Comparison of ENCODE assay signal across 14 cellular contexts in the genomic region with DNA sequence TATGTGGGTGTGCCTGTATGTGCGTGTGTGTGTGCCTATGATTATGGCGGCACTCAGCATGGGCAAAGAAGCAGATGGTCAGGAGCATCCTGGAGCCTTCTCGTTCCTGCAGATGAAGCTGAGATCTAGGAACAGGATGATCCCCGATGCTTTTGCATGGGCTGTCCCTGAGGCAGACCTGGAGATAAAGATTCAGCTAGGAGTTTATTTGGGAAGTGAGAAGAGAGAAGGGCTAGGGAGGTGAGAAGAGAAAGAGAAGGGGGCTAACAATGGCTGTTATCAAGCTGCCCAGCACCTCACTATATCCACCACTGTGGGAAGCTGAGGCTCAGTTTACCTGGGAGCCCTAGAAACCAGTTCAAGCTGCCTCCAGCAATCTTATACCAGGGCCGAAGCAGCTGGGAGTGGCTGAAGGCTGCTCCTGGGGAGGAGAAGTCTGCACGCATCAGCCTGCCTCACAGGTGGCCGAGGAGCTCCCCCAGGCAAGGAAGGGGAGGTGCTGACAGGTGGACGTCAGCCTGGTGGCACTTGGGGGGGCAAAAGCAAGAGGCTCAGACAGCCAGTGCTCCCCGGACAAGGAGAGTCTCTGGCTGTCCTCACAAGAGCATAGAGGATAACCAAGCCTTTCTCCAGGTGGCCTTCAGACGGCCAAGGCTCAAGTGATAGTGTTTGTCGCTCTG.
DNase-seq lines count a peak whose midpoint lies in the region; ATAC-seq and TF ChIP-seq lines count a peak whose summit lies in the region.
"Had no signal": no experiment of that assay in that cellular context is flagged by ENCODE, and none has a peak within 500 bp of the region (broad histone marks: within the 10 kb centered on the region; RNA-seq: fewer than 3 reads in every experiment).

No MANE protein-coding gene starts in this region.

- in situ Hi-C loops in G401 (cut with HindIII; ENCODE audit: low sequenced_read_pairs) = no loop called here

- H3K4ac ChIP-seq in neuronal stem cell (ENCODE audit: low read length) = no peak overlapping the region

- H3K4me1 ChIP-seq in neuronal stem cell (ENCODE audit: control insufficient read depth in 2 of 2, insufficient read depth in 1 of 2, low read depth in 1 of 2, low read length in 2 of 2) = no peaks in the 10 kb centered on the region

- no peak overlapping the region for H2BK120ac ChIP-seq in neuronal stem cell (ENCODE audit: low read depth, low read length)

- H2BK5ac ChIP-seq in neuronal stem cell (ENCODE audit: low read length) = no peak overlapping the region

- ATAC-seq in HG03469 (IDR thresholded peaks at IDR 0.05; ENCODE audit: unreplicated experiment) = no peak
- ATAC-seq: CD8-positive, alpha-beta T cell had no signal

- no peak overlapping the region for H2BK15ac ChIP-seq in neuronal stem cell (ENCODE audit: low read length)

- H3K79me1 ChIP-seq in neuronal stem cell (ENCODE audit: low read depth, low read length) = no peaks in the 10 kb centered on the region

- no peaks in the 10 kb centered on the region for H3K27me3 ChIP-seq in neuronal stem cell (ENCODE audit: control insufficient read depth in 3 of 3, insufficient read depth in 3 of 3, low read depth in 1 of 3, low read length in 3 of 3)
- H3K27me3 ChIP-seq in WERI-Rb-1 (ENCODE audit: insufficient read depth, low read depth, severe bottlenecking) = no peaks in the 10 kb centered on the region

- H3K18ac ChIP-seq in neuronal stem cell (ENCODE audit: low read length) = peak overlapping the region; percentile 27

- H3K23ac ChIP-seq in neuronal stem cell (ENCODE audit: low read depth, low read length, poor library complexity) = peak overlapping the region; percentile 88

- no peaks in the 10 kb centered on the region for H3K36me3 ChIP-seq in neuronal stem cell (replicated peaks in 1 of 2; ENCODE audit: control insufficient read depth in 2 of 2, insufficient read depth in 2 of 2, low read length in 2 of 2)
- H3K36me3 ChIP-seq in WERI-Rb-1 = no peaks in the 10 kb centered on the region

- H3K14ac ChIP-seq in neuronal stem cell (ENCODE audit: low read length) = no peak overlapping the region

- H3K27ac ChIP-seq in neuronal stem cell (replicated peaks; ENCODE audit: low read length) = no peak overlapping the region
- peak overlapping the region; percentile 59 for H3K27ac ChIP-seq in temporal lobe (ENCODE audit: low read depth, low read length)
- H3K27ac ChIP-seq in WERI-Rb-1 = no peak overlapping the region
- H3K27ac ChIP-seq: HL-60 had no signal

- peak overlapping the region in 1 of 2 donors; percentile 45 for H3K4me3 ChIP-seq in neuronal stem cell (ENCODE audit: low read length in 2 of 2)
- H3K4me3 ChIP-seq in WERI-Rb-1 (ENCODE audit: low read depth, low read length) = no peak overlapping the region

- TF ChIP-seq CTCF in WERI-Rb-1 (IDR thresholded peaks at IDR 0.05; ENCODE audit: low read depth, low read length) = no peak

- peak overlapping the region; percentile 64 for H3K9ac ChIP-seq in neuronal stem cell (ENCODE audit: low read depth, low read length, poor library complexity)

- H3K9me3 ChIP-seq in neuronal stem cell (replicated peaks in 1 of 2; ENCODE audit: control insufficient read depth in 2 of 2, insufficient read depth in 1 of 2, low read depth in 1 of 2, low read length in 2 of 2) (peaks cover 0 to 2% of the 10 kb centered on the region in 2 donors), WERI-Rb-1 (ENCODE audit: severe bottlenecking) (peaks cover 2% of the 10 kb centered on the region)

- no peak overlapping the region for H4K91ac ChIP-seq in neuronal stem cell (ENCODE audit: low read depth, low read length, poor library complexity)

- H2BK12ac ChIP-seq in neuronal stem cell (ENCODE audit: low read length) = no peak overlapping the region

- no peak overlapping the region for H4K8ac ChIP-seq in neuronal stem cell (ENCODE audit: low read depth, low read length)

- H3K4me2 ChIP-seq in neuronal stem cell (ENCODE audit: insufficient read depth, low read length, poor library complexity, severe bottlenecking) = no peak overlapping the region

- H2AK5ac ChIP-seq in neuronal stem cell (ENCODE audit: low read depth, low read length) = no peak overlapping the region

- DNase-seq in G401 (ENCODE audit: low spot score) (peak; percentile 67), cerebellum (ENCODE audit: low spot score) (peak; percentile 53), neuronal stem cell (ENCODE audit: low spot score) (no peak), WERI-Rb-1 (no peak), ecto neural progenitor cell (ENCODE audit: low spot score) (no peak)
- DNase-seq: CD8-positive, alpha-beta T cell; COR-L47; DND-41; GF-D8; HCEC 1CT; HFFc6 had no signal

- no peak overlapping the region for H2AFZ ChIP-seq in neuronal stem cell (ENCODE audit: low read length)

- WGBS in neuronal stem cell (ENCODE audit: extremely low coverage in 2 of 2, insufficient read length in 2 of 2, insufficient replicate concordance in 1 of 2), 2 donors = no CpG with 5 or more reads among the region's 11 CpGs

Comparison
In these comparisons a context has a peak if more than half of its experiments do, and no peak if none do; other contexts are left out.
1. DNase-seq: peak in G401 (single experiment) and cerebellum (single experiment); none in neuronal stem cell (single experiment), WERI-Rb-1 (single experiment) and ecto neural progenitor cell (single experiment).